ENCODE assay signal across 29 cellular contexts in genomic region chr2:221617996-221618395, GRCh38.
"Had no signal": no experiment of that assay in that cellular context is flagged by ENCODE, and none has a peak within 500 bp of the region (broad histone marks: within the 10 kb centered on the region; RNA-seq: fewer than 3 reads in every experiment).

No MANE protein-coding gene starts in this region.

- H3K27me3 ChIP-seq: neutrophil, right lobe of liver, sigmoid colon, stomach, thyroid gland, tibial nerve, upper lobe of left lung, vagina had no signal

- FAIRE-seq: small intestine, urothelium cell line had no signal

- H3K27me3 Mint-ChIP-seq: stimulated activated naive B cell treated with anti-CD40 and anti-IgM and Interleukin-4, amounts not matched to agents 10 μg/mL and 1 μg/mL and 100 μg/mL, for 72 hours; stimulated activated naive CD8-positive, alpha-beta T cell treated with anti-CD3 and anti-CD28 coated beads, Interleukin-15, Interleukin-2, amounts not matched to agents 100 ng/mL and 50 ng/mL, for 24 hours had no signal

- H3K4me3 ChIP-seq: prostate gland, right lobe of liver, sigmoid colon, stomach, thoracic aorta, thyroid gland, tibial nerve, upper lobe of left lung, vagina had no signal

- H3K4me3 Mint-ChIP-seq: naive B cell; naive thymus-derived CD8-positive, alpha-beta T cell; natural killer cell treated with Interleukin-12 subunit alpha and Interleukin-12 subunit beta and Interleukin-15 and Interleukin-18, amount 100 ng/mL, for 72 hours; nephron progenitor cell; neural crest cell; stimulated activated effector memory CD8-positive, alpha-beta T cell treated with anti-CD3 and anti-CD28 coated beads, Interleukin-12 subunit alpha, Interleukin-12 subunit beta, amount 100 ng/mL, for 72 hours; stimulated activated naive B cell treated with anti-CD40 and anti-IgM and Interleukin-4, amounts not matched to agents 10 μg/mL and 1 μg/mL and 100 μg/mL, for 72 hours; stimulated activated naive CD8-positive, alpha-beta T cell treated with anti-CD3 and anti-CD28 coated beads, Interleukin-15, Interleukin-2, amounts not matched to agents 100 ng/mL and 50 ng/mL, for 24 hours had no signal

- H3K27ac ChIP-seq: neutrophil, parathyroid adenoma, prostate gland, right lobe of liver, sigmoid colon, stomach, thoracic aorta, thyroid gland, tibial nerve, upper lobe of left lung, vagina had no signal

- H3K9me3 ChIP-seq: neutrophil, prostate gland, right lobe of liver, sigmoid colon, stomach, thoracic aorta, thyroid gland, tibial nerve, upper lobe of left lung, vagina had no signal

- H3K36me3 ChIP-seq: neutrophil, prostate gland, right lobe of liver, sigmoid colon, stomach, thoracic aorta, thyroid gland, tibial nerve, upper lobe of left lung, vagina had no signal

- ATAC-seq: naive thymus-derived CD8-positive, alpha-beta T cell; natural killer cell treated with Interleukin-12 subunit alpha and Interleukin-12 subunit beta and Interleukin-15 and Interleukin-18, amount 100 ng/mL, for 72 hours; right cardiac atrium; right lobe of liver; stimulated activated effector memory CD8-positive, alpha-beta T cell treated with anti-CD3 and anti-CD28 coated beads, Interleukin-12 subunit alpha, Interleukin-12 subunit beta, amount 100 ng/mL, for 72 hours; stimulated activated naive B cell treated with anti-CD40 and anti-IgM and Interleukin-4, amounts not matched to agents 10 μg/mL and 1 μg/mL and 100 μg/mL, for 72 hours had no signal

- H3K4me1 ChIP-seq: parathyroid adenoma, prostate gland, right lobe of liver, sigmoid colon, stomach, thyroid gland, tibial nerve, vagina had no signal

- H3K9ac ChIP-seq: parathyroid adenoma had no signal

- DNase-seq: naive B cell; naive thymus-derived CD8-positive, alpha-beta T cell; nephron progenitor cell; occipital lobe; posterior cingulate gyrus; right cardiac atrium; right lobe of liver; sigmoid colon; small intestine; stimulated activated CD4-positive, alpha-beta T cell treated with anti-CD3 and anti-CD28 coated beads, Interleukin-15, amount 100 ng/mL, for 24 hours; stimulated activated CD4-positive, alpha-beta T cell treated with anti-CD3 and anti-CD28 coated beads, Interleukin-2, amount 100 ng/mL, for 24 hours; stimulated activated CD4-positive, alpha-beta T cell treated with anti-CD3 and anti-CD28 coated beads, Interleukin-2, amount 100 ng/mL, for 48 hours; stimulated activated CD4-positive, alpha-beta T cell treated with anti-CD3 and anti-CD28 coated beads, Interleukin-4, amount 100 ng/mL, for 24 hours; stimulated activated naive B cell treated with anti-CD40 and anti-IgM and Interleukin-4, amounts not matched to agents 10 μg/mL and 1 μg/mL and 100 μg/mL, for 72 hours; stimulated activated naive CD4-positive, alpha-beta T cell treated with Interleukin-2 at 50 U/mL for 16 hours; stomach; thyroid gland; upper lobe of left lung had no signal

- H3K9me3 Mint-ChIP-seq: naive B cell; naive thymus-derived CD8-positive, alpha-beta T cell; natural killer cell treated with Interleukin-12 subunit alpha and Interleukin-12 subunit beta and Interleukin-15 and Interleukin-18, amount 100 ng/mL, for 72 hours; nephron progenitor cell; neural crest cell; stimulated activated effector memory CD8-positive, alpha-beta T cell treated with anti-CD3 and anti-CD28 coated beads, Interleukin-12 subunit alpha, Interleukin-12 subunit beta, amount 100 ng/mL, for 72 hours; stimulated activated naive B cell treated with anti-CD40 and anti-IgM and Interleukin-4, amounts not matched to agents 10 μg/mL and 1 μg/mL and 100 μg/mL, for 72 hours; stimulated activated naive CD8-positive, alpha-beta T cell treated with anti-CD3 and anti-CD28 coated beads, Interleukin-15, Interleukin-2, amounts not matched to agents 100 ng/mL and 50 ng/mL, for 24 hours had no signal

- H3K36me3 Mint-ChIP-seq: naive B cell; naive thymus-derived CD8-positive, alpha-beta T cell; natural killer cell treated with Interleukin-12 subunit alpha and Interleukin-12 subunit beta and Interleukin-15 and Interleukin-18, amount 100 ng/mL, for 72 hours; stimulated activated effector memory CD8-positive, alpha-beta T cell treated with anti-CD3 and anti-CD28 coated beads, Interleukin-12 subunit alpha, Interleukin-12 subunit beta, amount 100 ng/mL, for 72 hours; stimulated activated naive B cell treated with anti-CD40 and anti-IgM and Interleukin-4, amounts not matched to agents 10 μg/mL and 1 μg/mL and 100 μg/mL, for 72 hours had no signal

- H3K4me1 Mint-ChIP-seq: naive B cell; stimulated activated effector memory CD8-positive, alpha-beta T cell treated with anti-CD3 and anti-CD28 coated beads, Interleukin-12 subunit alpha, Interleukin-12 subunit beta, amount 100 ng/mL, for 72 hours; stimulated activated naive B cell treated with anti-CD40 and anti-IgM and Interleukin-4, amounts not matched to agents 10 μg/mL and 1 μg/mL and 100 μg/mL, for 72 hours had no signal

- H3K27ac Mint-ChIP-seq: naive B cell; naive thymus-derived CD8-positive, alpha-beta T cell; natural killer cell treated with Interleukin-12 subunit alpha and Interleukin-12 subunit beta and Interleukin-15 and Interleukin-18, amount 100 ng/mL, for 72 hours; nephron progenitor cell; stimulated activated effector memory CD8-positive, alpha-beta T cell treated with anti-CD3 and anti-CD28 coated beads, Interleukin-12 subunit alpha, Interleukin-12 subunit beta, amount 100 ng/mL, for 72 hours; stimulated activated naive B cell treated with anti-CD40 and anti-IgM and Interleukin-4, amounts not matched to agents 10 μg/mL and 1 μg/mL and 100 μg/mL, for 72 hours; stimulated activated naive CD8-positive, alpha-beta T cell treated with anti-CD3 and anti-CD28 coated beads, Interleukin-15, Interleukin-2, amounts not matched to agents 100 ng/mL and 50 ng/mL, for 24 hours had no signal
